Comparison of ENCODE assay signal across 9 cellular contexts in the genomic region with DNA sequence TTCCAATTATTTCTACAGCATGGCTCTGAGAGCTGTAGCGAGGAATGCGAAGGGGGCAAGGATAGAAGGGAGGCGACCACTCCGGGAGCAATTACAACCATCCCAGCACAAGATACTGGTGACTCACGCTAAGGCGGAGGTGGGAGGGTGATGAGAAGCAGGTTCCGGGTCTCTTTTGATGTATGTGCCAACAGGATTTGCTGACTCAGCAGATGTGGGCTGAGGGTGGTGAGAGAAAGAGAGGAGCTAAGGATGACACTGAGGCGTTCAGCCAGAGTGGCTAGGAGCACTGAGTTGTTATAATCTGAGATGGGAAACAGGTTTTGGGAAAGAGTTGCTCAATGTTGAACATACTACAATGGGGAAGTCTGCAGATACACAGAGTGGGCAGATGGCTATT. TPM values are rescaled to one million over a fixed set of nuclear protein-coding genes. Genes with fewer than 3 reads are reported as not detected.
DNase-seq lines count a peak whose midpoint lies in the region; ATAC-seq and TF ChIP-seq lines count a peak whose summit lies in the region.
"Had no signal": no experiment of that assay in that cellular context is flagged by ENCODE, and none has a peak within 500 bp of the region (broad histone marks: within the 10 kb centered on the region; RNA-seq: fewer than 3 reads in every experiment).

No MANE protein-coding gene starts in this region.

- 54 to 58% (median 57%) methylated on average over 8 of the region's 8 CpGs for WGBS in heart left ventricle, 4 donors
- 67% methylated on average over 8 of the region's 8 CpGs for WGBS in SK-N-SH (ENCODE audit: low lambda C conversion rate)

- H3K4me2 ChIP-seq in SK-N-SH = no peak overlapping the region

- no peaks in the 10 kb centered on the region for H3K9me2 ChIP-seq in SK-N-SH

- no peak overlapping the region for H3K9ac ChIP-seq in SK-N-SH

- CTCF ChIA-PET in SK-N-SH (lab: Yijun Ruan, JAX) = no interaction called here

- no peak overlapping the region for H2AFZ ChIP-seq in SK-N-SH (ENCODE audit: low read depth)

- no peaks in the 10 kb centered on the region for H3K79me2 ChIP-seq in SK-N-SH (ENCODE audit: insufficient read depth)

- H3F3A ChIP-seq in SK-N-SH (replicated peaks; ENCODE audit: insufficient read depth) = no peaks in the 10 kb centered on the region

- no peaks in the 10 kb centered on the region for H4K20me1 ChIP-seq in SK-N-SH (ENCODE audit: insufficient read depth)

- no peaks in the 10 kb centered on the region for H3K27me3 ChIP-seq in RWPE2 (ENCODE audit: insufficient read depth, poor library complexity, severe bottlenecking)
- H3K27me3 ChIP-seq in SJCRH30 = no peaks in the 10 kb centered on the region
- H3K27me3 ChIP-seq in heart left ventricle = no peaks in the 10 kb centered on the region
- no peaks in the 10 kb centered on the region; the same call in 1 of the 2 replicates for H3K27me3 ChIP-seq in SK-N-SH (ENCODE audit: insufficient read depth)

- DNase-seq in activated T-cell treated with anti-CD3 and anti-CD28 coated beads for 48 hours (ENCODE audit: low read depth) = peak; percentile 36
- no peak for DNase-seq in activated T-cell treated with anti-CD3 and anti-CD28 coated beads, Interleukin-2, amount 50 U/mL, for 1 hour
- DNase-seq in RWPE2 (ENCODE audit: low spot score) = peak; percentile 78
- DNase-seq in foreskin fibroblast = peak; percentile 29 to 56
- DNase-seq in stimulated activated CD4-positive, alpha-beta T cell treated with anti-CD3 and anti-CD28 coated beads, Interleukin-2, amount 100 ng/mL, for 48 hours = peak; percentile 25 to 42
- DNase-seq in SJCRH30 = no peak
- DNase-seq in heart left ventricle = no peak
- no peak for DNase-seq in SK-N-SH
- DNase-seq: NCI-H524 treated with DMSO at 0.1 percent for 48 hours had no signal

- POLR2A ChIA-PET in SK-N-SH (lab: Yijun Ruan, JAX) = no interaction called here

- intact Hi-C loops in heart left ventricle (cut with DNase I) = loop anchor here in 4 of 10 donors (5.0 to 10.0 kb wide), 3 partner anchors 47 to 195 kb away; partner anchors contain the start of gene BMP6 (in 2 of the 4)

- no peak for TF ChIP-seq EP300 in SK-N-SH (IDR thresholded peaks at IDR 0.05; ENCODE audit: borderline replicate concordance in 1 of 2, low read depth in 1 of 2, low read length in 1 of 2)

- H3K4me3 ChIP-seq in RWPE2 (ENCODE audit: severe bottlenecking) = no peak overlapping the region
- no peak overlapping the region for H3K4me3 ChIP-seq in foreskin fibroblast (ENCODE audit: low read depth in 1 of 2, low read length in 2 of 2)
- H3K4me3 ChIP-seq in SJCRH30 = no peak overlapping the region
- no peak overlapping the region for H3K4me3 ChIP-seq in heart left ventricle
- H3K4me3 ChIP-seq in SK-N-SH (ENCODE audit: low read depth in 2 of 2, low read length in 1 of 2) = no peak overlapping the region

- peaks cover 10% of the 10 kb centered on the region for H3K4me1 ChIP-seq in RWPE2 (ENCODE audit: insufficient read depth, poor library complexity, severe bottlenecking)
- no peaks in the 10 kb centered on the region for H3K4me1 ChIP-seq in SJCRH30
- H3K4me1 ChIP-seq in heart left ventricle = peaks cover 0 to 13% (median 2%) of the 10 kb centered on the region in 12 donors
- no peaks in the 10 kb centered on the region for H3K4me1 ChIP-seq in SK-N-SH (ENCODE audit: control insufficient read depth in 1 of 2, insufficient read depth in 2 of 2, low read depth in 1 of 2, low read length in 1 of 2)

- no peak for TF ChIP-seq CTCF in RWPE2 (IDR thresholded peaks at IDR 0.05; ENCODE audit: poor library complexity, severe bottlenecking)
- no peak for TF ChIP-seq CTCF in foreskin fibroblast (IDR thresholded peaks at IDR 0.05; ENCODE audit: low read depth, low read length)
- TF ChIP-seq CTCF in heart left ventricle (IDR thresholded peaks at IDR 0.05) = no peak
- no peak for TF ChIP-seq CTCF in SK-N-SH (IDR thresholded peaks at IDR 0.05)

- H3K27ac ChIP-seq in RWPE2 (ENCODE audit: poor library complexity, severe bottlenecking) (no peak overlapping the region), SJCRH30 (no peak overlapping the region), heart left ventricle (no peak overlapping the region), SK-N-SH (ENCODE audit: low read depth in 2 of 2, low read length in 1 of 2) (no peak overlapping the region)

- TF ChIP-seq RAD21 in SK-N-SH (IDR thresholded peaks at IDR 0.05; ENCODE audit: low read length) = no peak

- H3K36me3 ChIP-seq in RWPE2 (ENCODE audit: low read depth) (no peaks in the 10 kb centered on the region), SJCRH30 (no peaks in the 10 kb centered on the region), heart left ventricle (no peaks in the 10 kb centered on the region), SK-N-SH (replicated peaks in 1 of 2; ENCODE audit: control insufficient read depth in 1 of 2, insufficient read depth in 2 of 2, low read length in 1 of 2) (no peaks in the 10 kb centered on the region)

- ATAC-seq in RWPE2 (ENCODE audit: low read depth) (peak; percentile 76), heart left ventricle (no peak)

- H3K9me3 ChIP-seq in RWPE2 (ENCODE audit: severe bottlenecking) (no peaks in the 10 kb centered on the region), SJCRH30 (replicated peaks) (no peaks in the 10 kb centered on the region), heart left ventricle (peaks cover 0 to 7% (median 0%) of the 10 kb centered on the region in 12 donors), SK-N-SH (no peaks in the 10 kb centered on the region)

- no peak for TF ChIP-seq POLR2A in heart left ventricle (IDR thresholded peaks at IDR 0.05)

TF ChIP-seq in SK-N-SH, 30 proteins besides CTCF, POLR2A, EP300 and RAD21 (continues in another document):
- no peak for TF ChIP-seq SIN3A (IDR thresholded peaks at IDR 0.05; ENCODE audit: borderline replicate concordance, low read depth, low read length)
- TF ChIP-seq, protein P1, sequence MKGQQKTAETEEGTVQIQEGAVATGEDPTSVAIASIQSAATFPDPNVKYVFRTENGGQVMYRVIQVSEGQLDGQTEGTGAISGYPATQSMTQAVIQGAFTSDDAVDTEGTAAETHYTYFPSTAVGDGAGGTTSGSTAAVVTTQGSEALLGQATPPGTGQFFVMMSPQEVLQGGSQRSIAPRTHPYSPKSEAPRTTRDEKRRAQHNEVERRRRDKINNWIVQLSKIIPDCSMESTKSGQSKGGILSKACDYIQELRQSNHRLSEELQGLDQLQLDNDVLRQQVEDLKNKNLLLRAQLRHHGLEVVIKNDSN (IDR thresholded peaks at IDR 0.05; ENCODE audit: borderline replicate concordance, low read depth) = no peak
- no peak for TF ChIP-seq GABPA (IDR thresholded peaks at IDR 0.05; ENCODE audit: low read depth)
- TF ChIP-seq, protein P2, sequence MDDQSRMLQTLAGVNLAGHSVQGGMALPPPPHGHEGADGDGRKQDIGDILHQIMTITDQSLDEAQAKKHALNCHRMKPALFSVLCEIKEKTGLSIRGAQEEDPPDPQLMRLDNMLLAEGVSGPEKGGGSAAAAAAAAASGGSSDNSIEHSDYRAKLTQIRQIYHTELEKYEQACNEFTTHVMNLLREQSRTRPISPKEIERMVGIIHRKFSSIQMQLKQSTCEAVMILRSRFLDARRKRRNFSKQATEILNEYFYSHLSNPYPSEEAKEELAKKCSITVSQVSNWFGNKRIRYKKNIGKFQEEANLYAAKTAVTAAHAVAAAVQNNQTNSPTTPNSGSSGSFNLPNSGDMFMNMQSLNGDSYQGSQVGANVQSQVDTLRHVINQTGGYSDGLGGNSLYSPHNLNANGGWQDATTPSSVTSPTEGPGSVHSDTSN (IDR thresholded peaks at IDR 0.05) = no peak
- TF ChIP-seq SMC3 (IDR thresholded peaks at IDR 0.05; ENCODE audit: low read depth, low read length) = no peak
- TF ChIP-seq, protein P3, sequence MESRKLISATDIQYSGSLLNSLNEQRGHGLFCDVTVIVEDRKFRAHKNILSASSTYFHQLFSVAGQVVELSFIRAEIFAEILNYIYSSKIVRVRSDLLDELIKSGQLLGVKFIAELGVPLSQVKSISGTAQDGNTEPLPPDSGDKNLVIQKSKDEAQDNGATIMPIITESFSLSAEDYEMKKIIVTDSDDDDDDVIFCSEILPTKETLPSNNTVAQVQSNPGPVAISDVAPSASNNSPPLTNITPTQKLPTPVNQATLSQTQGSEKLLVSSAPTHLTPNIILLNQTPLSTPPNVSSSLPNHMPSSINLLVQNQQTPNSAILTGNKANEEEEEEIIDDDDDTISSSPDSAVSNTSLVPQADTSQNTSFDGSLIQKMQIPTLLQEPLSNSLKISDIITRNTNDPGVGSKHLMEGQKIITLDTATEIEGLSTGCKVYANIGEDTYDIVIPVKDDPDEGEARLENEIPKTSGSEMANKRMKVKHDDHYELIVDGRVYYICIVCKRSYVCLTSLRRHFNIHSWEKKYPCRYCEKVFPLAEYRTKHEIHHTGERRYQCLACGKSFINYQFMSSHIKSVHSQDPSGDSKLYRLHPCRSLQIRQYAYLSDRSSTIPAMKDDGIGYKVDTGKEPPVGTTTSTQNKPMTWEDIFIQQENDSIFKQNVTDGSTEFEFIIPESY (IDR thresholded peaks at IDR 0.05; ENCODE audit: borderline replicate concordance, low read depth) = no peak
- TF ChIP-seq, protein P4, sequence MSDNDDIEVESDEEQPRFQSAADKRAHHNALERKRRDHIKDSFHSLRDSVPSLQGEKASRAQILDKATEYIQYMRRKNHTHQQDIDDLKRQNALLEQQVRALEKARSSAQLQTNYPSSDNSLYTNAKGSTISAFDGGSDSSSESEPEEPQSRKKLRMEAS (IDR thresholded peaks at IDR 0.05; ENCODE audit: low read depth) = no peak
- TF ChIP-seq, protein P5, sequence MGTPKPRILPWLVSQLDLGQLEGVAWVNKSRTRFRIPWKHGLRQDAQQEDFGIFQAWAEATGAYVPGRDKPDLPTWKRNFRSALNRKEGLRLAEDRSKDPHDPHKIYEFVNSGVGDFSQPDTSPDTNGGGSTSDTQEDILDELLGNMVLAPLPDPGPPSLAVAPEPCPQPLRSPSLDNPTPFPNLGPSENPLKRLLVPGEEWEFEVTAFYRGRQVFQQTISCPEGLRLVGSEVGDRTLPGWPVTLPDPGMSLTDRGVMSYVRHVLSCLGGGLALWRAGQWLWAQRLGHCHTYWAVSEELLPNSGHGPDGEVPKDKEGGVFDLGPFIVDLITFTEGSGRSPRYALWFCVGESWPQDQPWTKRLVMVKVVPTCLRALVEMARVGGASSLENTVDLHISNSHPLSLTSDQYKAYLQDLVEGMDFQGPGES (IDR thresholded peaks at IDR 0.05; ENCODE audit: low read depth, low read length) = no peak

RNA-seq across cellular contexts. Expression of gene TXNDC5, which starts 9.3 kb away (rescaled TPM):
- total RNA-seq in SJCRH30 (2014; rRNA removed; shearing (Covaris generic)) = 128 and 134 TPM in 2 replicates
- total RNA-seq in heart left ventricle = 100 to 1,000 TPM in 1 of 9 donors, 10 to 100 TPM in 8; 33.4 to 110 (median 43.6) TPM
- polyA plus RNA-seq in heart left ventricle (100 to 1,000 TPM in 1 of 2 donors, 10 to 100 TPM in 1; 20.3 to 112 TPM), SK-N-SH (2012; rRNA removed) (187 and 207 TPM in 2 replicates)
- polyA plus RNA-seq in SK-N-SH (2012; cell fraction: cytosol; rRNA removed) = 211 and 225 TPM in 2 replicates
- polyA plus RNA-seq in SK-N-SH (2012; cell fraction: nucleus; rRNA removed) = 83.9 and 122 TPM in 2 replicates

Comparison
In these comparisons a context has a peak if more than half of its experiments do, and no peak if none do; other contexts are left out.
1. DNase-seq: peak in activated T-cell treated with anti-CD3 and anti-CD28 coated beads for 48 hours (single experiment), RWPE2 (single experiment), foreskin fibroblast (2 of 2) and stimulated activated CD4-positive, alpha-beta T cell treated with anti-CD3 and anti-CD28 coated beads, Interleukin-2, amount 100 ng/mL, for 48 hours (2 of 2); none in activated T-cell treated with anti-CD3 and anti-CD28 coated beads, Interleukin-2, amount 50 U/mL, for 1 hour (single experiment), SJCRH30 (0 of 2), heart left ventricle (0 of 5) and SK-N-SH (single experiment).